16 cellular contexts compared by ENCODE assay signal in the genomic region with DNA sequence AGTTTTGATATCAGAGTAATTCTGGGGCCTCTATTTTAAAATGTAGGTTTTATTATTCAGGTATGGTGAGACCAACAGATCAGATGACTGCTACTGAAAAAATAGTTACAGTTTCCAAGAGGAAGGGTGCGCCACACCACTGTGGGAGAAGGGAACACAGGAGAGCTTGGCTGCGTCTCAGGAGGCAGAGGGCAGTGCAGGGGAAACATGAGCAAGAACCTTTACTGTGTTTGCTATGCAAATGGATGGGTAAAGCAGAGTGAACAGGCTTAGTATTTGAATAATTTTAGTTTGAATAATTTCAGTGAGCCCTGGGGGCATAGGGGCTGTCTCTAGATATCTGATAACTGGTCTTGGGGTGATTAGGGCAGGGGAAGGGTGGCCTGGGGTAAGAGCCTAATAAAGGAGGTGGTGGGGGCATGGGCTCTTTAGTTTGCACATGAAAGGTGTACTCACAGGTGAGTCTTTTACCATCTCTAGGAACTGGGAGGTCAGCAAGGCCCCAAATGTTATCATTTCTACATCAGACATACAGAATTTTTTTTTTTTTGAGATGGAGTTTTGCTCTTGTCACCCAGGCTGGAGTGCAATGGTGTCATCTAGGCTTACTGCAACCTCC.
DNase-seq lines count a peak whose midpoint lies in the region; TF ChIP-seq lines count a peak whose summit lies in the region.
"Had no signal": no experiment of that assay in that cellular context is flagged by ENCODE, and none has a peak within 500 bp of the region (broad histone marks: within the 10 kb centered on the region; RNA-seq: fewer than 3 reads in every experiment).

No MANE protein-coding gene starts in this region.

- H3K4me1 Mint-ChIP-seq in chondrocyte (ENCODE audit: low read depth) (no peaks in the 10 kb centered on the region), nephron progenitor cell (no peaks in the 10 kb centered on the region)

- H3K27me3 ChIP-seq in BJ (ENCODE audit: control insufficient read depth, insufficient read depth, low read length) = no peaks in the 10 kb centered on the region
- H3K27me3 ChIP-seq: dorsolateral prefrontal cortex had no signal

- H3K36me3 ChIP-seq in BJ (ENCODE audit: control insufficient read depth, insufficient read depth, low read length) = no peaks in the 10 kb centered on the region
- H3K36me3 ChIP-seq: spleen had no signal

- DNase-seq in BJ (ENCODE audit: low read depth) = no peak
- peak; percentile 7 for DNase-seq in EH (ENCODE audit: low read depth)
- DNase-seq in NCI-H2029 treated with DMSO at 0.1 percent for 48 hours (lab: John Stamatoyannopoulos, UW) = peak; percentile 54
- no peak for DNase-seq in chondrocyte (ENCODE audit: low spot score)
- DNase-seq in inferior parietal cortex (ENCODE audit: extremely low spot score) = no peak
- no peak for DNase-seq in NCI-H446 (lab: John Stamatoyannopoulos, UW)
- DNase-seq in cerebellar nuclear complex (lab: John Stamatoyannopoulos, UW) = no peak
- no peak for DNase-seq in nephron progenitor cell
- DNase-seq: DMS79; dorsolateral prefrontal cortex; IMR-90; left colon; posterior cingulate gyrus; spleen; stimulated activated naive CD4-positive, alpha-beta T cell; trophoblast cell had no signal

- peaks cover 10% of the 10 kb centered on the region for H3K27me3 Mint-ChIP-seq in chondrocyte (ENCODE audit: low read depth)
- H3K27me3 Mint-ChIP-seq in nephron progenitor cell (ENCODE audit: low read depth, poor library complexity) = peaks cover 4% of the 10 kb centered on the region

- CTCF ChIA-PET in BJ (lab: Yijun Ruan, JAX) = no interaction called here

- POLR2A ChIA-PET in BJ (lab: Charles Lee) = no interaction called here

- no peak overlapping the region for H3K4me3 ChIP-seq in BJ (ENCODE audit: low read depth, low read length)
- H3K4me3 ChIP-seq: dorsolateral prefrontal cortex, spleen had no signal

- H3K36me3 Mint-ChIP-seq in chondrocyte (ENCODE audit: low read depth) (no peaks in the 10 kb centered on the region), nephron progenitor cell (ENCODE audit: low read depth) (no peaks in the 10 kb centered on the region)

- H3K27ac Mint-ChIP-seq in chondrocyte (ENCODE audit: unreplicated experiment) = no peak overlapping the region
- H3K27ac Mint-ChIP-seq in nephron progenitor cell = no peak overlapping the region

- no peak overlapping the region for H3K4me3 Mint-ChIP-seq in chondrocyte (ENCODE audit: unreplicated experiment)
- no peak overlapping the region for H3K4me3 Mint-ChIP-seq in nephron progenitor cell

- H3K9me3 Mint-ChIP-seq in chondrocyte (ENCODE audit: low read depth) (no peaks in the 10 kb centered on the region), nephron progenitor cell (no peaks in the 10 kb centered on the region)

- 0 out of 2 replicates have a peak, but pooled peaks have one; percentile 13 for TF ChIP-seq CTCF in BJ (IDR thresholded peaks at IDR 0.05; ENCODE audit: insufficient read depth, low read depth, low read length)
- TF ChIP-seq CTCF in chondrocyte (IDR thresholded peaks at IDR 0.05) = peak; percentile 16
- TF ChIP-seq CTCF in nephron progenitor cell (IDR thresholded peaks at IDR 0.05) = no peak

Comparison
In these comparisons a context has a peak if more than half of its experiments do, and no peak if none do; other contexts are left out.
1. DNase-seq: peak in EH (single experiment) and NCI-H2029 treated with DMSO at 0.1 percent for 48 hours (single experiment); none in BJ (single experiment), chondrocyte (single experiment), inferior parietal cortex (single experiment), NCI-H446 (0 of 2), cerebellar nuclear complex (0 of 2) and nephron progenitor cell (single experiment).